Comparison of ENCODE assay signal across 10 cellular contexts in the genomic region with DNA sequence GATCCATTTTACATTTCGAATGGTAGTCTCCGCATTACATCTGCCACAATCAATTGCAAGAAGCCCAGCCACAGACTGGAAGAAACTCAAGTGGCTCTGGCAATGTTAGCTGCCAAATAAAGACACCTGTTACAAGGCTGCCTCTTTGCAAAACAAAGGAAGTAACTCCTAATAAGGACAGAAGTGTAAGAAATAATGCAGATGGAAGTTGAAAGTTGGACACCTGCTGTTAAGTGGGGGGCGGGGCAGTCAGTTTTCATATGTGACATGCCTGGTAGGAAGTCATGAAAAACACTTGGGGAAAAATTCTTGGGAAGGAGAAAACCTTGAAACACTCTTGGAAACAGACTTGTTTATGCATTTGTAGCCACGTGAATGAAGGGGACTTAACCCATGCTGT. TPM values are rescaled to one million over a fixed set of nuclear protein-coding genes. Genes with fewer than 3 reads are reported as not detected.
DNase-seq lines count a peak whose midpoint lies in the region; ATAC-seq and TF ChIP-seq lines count a peak whose summit lies in the region.
"Had no signal": no experiment of that assay in that cellular context is flagged by ENCODE, and none has a peak within 500 bp of the region (broad histone marks: within the 10 kb centered on the region; RNA-seq: fewer than 3 reads in every experiment).

No MANE protein-coding gene starts in this region.

- H3K27ac ChIP-seq in BLaER1 (no peak overlapping the region), PC-3 (ENCODE audit: low read length) (no peak overlapping the region)
- H3K27ac ChIP-seq: SJCRH30 had no signal

- CTCF ChIA-PET in PC-3 (lab: Charles Lee) = no interaction called here

- H3K79me2 ChIP-seq in PC-3 (ENCODE audit: low read length) = no peaks in the 10 kb centered on the region

- BruUV-seq in PC-3 (replicated peaks; lab: Mats Ljungman, UMichigan) = no TSS peak

- H3F3A ChIP-seq in PC-3 (ENCODE audit: low read length, unreplicated experiment) = no peaks in the 10 kb centered on the region

- ATAC-seq in GM19395 (IDR thresholded peaks at IDR 0.05; ENCODE audit: unreplicated experiment) (peak; percentile 89), HG03175 (IDR thresholded peaks at IDR 0.05; ENCODE audit: unreplicated experiment) (peak; percentile 74), PC-3 (no peak)

- H3K36me3 ChIP-seq in BLaER1 = no peaks in the 10 kb centered on the region
- no peaks in the 10 kb centered on the region for H3K36me3 ChIP-seq in PC-3 (ENCODE audit: low read depth, low read length)
- H3K36me3 ChIP-seq: HAP-1, SJCRH30 had no signal

- DNase-seq in NCI-H446 (lab: John Stamatoyannopoulos, UW) (peak; percentile 35 to 82), COLO668 (lab: John Stamatoyannopoulos, UW; ENCODE audit: unreplicated experiment) (no peak), PC-3 (no peak), NK-92 (lab: John Stamatoyannopoulos, UW; ENCODE audit: unreplicated experiment) (no peak)
- no peak for DNase-seq in stimulated activated CD4-positive, alpha-beta T cell treated with anti-CD3 and anti-CD28 coated beads, Interleukin-1b, Interleukin-23, amount 100 ng/mL, for 48 hours

- no peak overlapping the region for H2AFZ ChIP-seq in PC-3 (ENCODE audit: low read length)

- POLR2A ChIA-PET in PC-3 (lab: Charles Lee; ENCODE audit: unreplicated experiment) = no interaction called here

- intact Hi-C loops in PC-3 (cut with micrococcal nuclease) = no loop called here

- no peaks in the 10 kb centered on the region for H3K9me2 ChIP-seq in PC-3 (replicated peaks; ENCODE audit: low read length)

- peaks cover 14% of the 10 kb centered on the region; the same call in 1 of the 2 replicates for H3K4me1 ChIP-seq in BLaER1
- no peaks in the 10 kb centered on the region for H3K4me1 ChIP-seq in PC-3 (ENCODE audit: insufficient read depth, low read length)
- H3K4me1 ChIP-seq: HAP-1, SJCRH30 had no signal

- H3K4me2 ChIP-seq in BLaER1 (peak overlapping the region; percentile 42; the same call in 1 of the 2 replicates), PC-3 (ENCODE audit: low read length) (no peak overlapping the region)

- no peaks in the 10 kb centered on the region for H4K20me1 ChIP-seq in BLaER1
- H4K20me1 ChIP-seq in PC-3 (ENCODE audit: low read length) = no peaks in the 10 kb centered on the region

- H3K9ac ChIP-seq in BLaER1 = no peak overlapping the region
- H3K9ac ChIP-seq in PC-3 (ENCODE audit: low read length) = no peak overlapping the region

- H3K9me3 ChIP-seq in BLaER1 (no peaks in the 10 kb centered on the region), PC-3 (ENCODE audit: low read length) (no peaks in the 10 kb centered on the region)
- H3K9me3 ChIP-seq: HAP-1, SJCRH30 had no signal

- TF ChIP-seq CTCF in PC-3 (conservative IDR thresholded peaks at IDR 0.05; ENCODE audit: low read depth, low read length) = no peak

- H3K4me3 ChIP-seq in BLaER1 (no peak overlapping the region), PC-3 (ENCODE audit: low read length) (no peak overlapping the region)
- H3K4me3 ChIP-seq: HAP-1, SJCRH30 had no signal

- H3K27me3 ChIP-seq in BLaER1 (no peaks in the 10 kb centered on the region), PC-3 (ENCODE audit: low read length) (no peaks in the 10 kb centered on the region)
- H3K27me3 ChIP-seq: SJCRH30 had no signal

RNA-seq across cellular contexts. Expression of gene ATP2C1, which starts 54.1 kb away (rescaled TPM):
- 34.0 and 49.1 TPM in 2 replicates for total RNA-seq in PC-3 (2014; rRNA removed)

Comparison
In these comparisons a context has a peak if more than half of its experiments do, and no peak if none do; other contexts are left out.
1. DNase-seq: peak in NCI-H446 (2 of 2); none in stimulated activated CD4-positive, alpha-beta T cell treated with anti-CD3 and anti-CD28 coated beads, Interleukin-1b, Interleukin-23, amount 100 ng/mL, for 48 hours (single experiment), COLO668 (single experiment), PC-3 (single experiment) and NK-92 (single experiment).